ENCODE assay signal across 8 cellular contexts in the genomic region with DNA sequence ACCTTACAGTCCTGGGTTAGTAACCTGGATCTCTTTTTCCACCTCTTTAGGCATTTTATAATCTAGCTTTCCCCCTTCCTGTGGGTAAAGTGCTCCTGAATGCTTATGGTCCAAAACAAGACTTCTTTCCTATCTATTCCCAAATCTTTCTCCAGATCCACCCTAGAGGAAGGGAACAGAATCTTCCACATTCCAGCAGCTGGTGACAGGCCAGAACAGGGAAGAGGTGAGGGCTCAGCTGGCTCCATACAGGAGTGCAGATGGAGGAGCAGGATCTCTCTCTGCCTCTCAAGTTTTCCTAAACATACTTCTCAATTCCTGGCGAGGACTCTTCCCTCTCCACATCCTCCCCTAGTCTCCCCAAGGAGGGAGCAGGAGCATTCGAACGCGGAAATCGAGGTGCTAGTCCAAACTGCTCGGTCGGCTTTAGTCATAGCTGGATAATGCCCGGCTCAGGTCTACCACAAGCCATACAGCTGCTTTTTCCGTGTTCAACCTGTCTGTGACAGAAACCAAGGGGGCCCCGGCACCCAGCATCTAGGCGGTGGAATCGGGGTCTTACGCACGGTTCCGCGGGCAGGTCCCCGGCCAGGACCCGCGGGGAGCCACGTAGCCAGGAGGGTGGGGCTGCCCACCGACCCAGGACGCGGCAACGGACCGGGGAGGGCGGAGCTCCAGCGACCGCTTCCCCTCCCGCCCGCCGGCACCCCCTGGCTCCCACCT. TPM values are rescaled to one million over a fixed set of nuclear protein-coding genes. Genes with fewer than 3 reads are reported as not detected.
DNase-seq lines count a peak whose midpoint lies in the region; ATAC-seq and TF ChIP-seq lines count a peak whose summit lies in the region.

No MANE protein-coding gene starts in this region.

- H3K9me3 ChIP-seq in PC-9 (ENCODE audit: insufficient read depth, low read depth) (no peaks in the 10 kb centered on the region), endocrine pancreas (ENCODE audit: control insufficient read depth, low read length) (no peaks in the 10 kb centered on the region)

- peak overlapping the region; percentile 98 for H3K9ac ChIP-seq in endocrine pancreas (ENCODE audit: control insufficient read depth, insufficient read depth, low read length)

- peaks cover 74% of the 10 kb centered on the region for H3K36me3 Mint-ChIP-seq in T-helper 2 cell treated with Interferon-gamma antibody and Interleukin-4, amounts not matched to agents 5 μg/mL and 100 μg/mL, for 36 hours (ENCODE audit: low read depth)
- H3K36me3 Mint-ChIP-seq in neural crest cell (ENCODE audit: low read depth): no peaks in the 10 kb centered on the region

- peak overlapping the region; percentile 73 for H3K4me2 ChIP-seq in PC-9

- peak; percentile 38 for ATAC-seq in HG02642 (IDR thresholded peaks at IDR 0.05; ENCODE audit: poor library complexity, unreplicated experiment)

- peaks cover 42% of the 10 kb centered on the region for H3K79me2 ChIP-seq in PC-9 (ENCODE audit: low read depth)

- H3K4me3 ChIP-seq in PC-9: peak overlapping the region; percentile 83
- peak overlapping the region; percentile 91 for H3K4me3 ChIP-seq in endocrine pancreas (ENCODE audit: control insufficient read depth, insufficient read depth, low read length)

- H3K27ac ChIP-seq in PC-9: peak overlapping the region; percentile 64

- CTCF ChIA-PET in PC-9 (lab: Charles Lee): interaction anchor here (0.5 to 1.3 kb wide), 6 partner anchors 10 to 96 kb away, joined by 3 to 7 read pairs (median 6); a partner anchor contains a TSS

- peaks cover 42% of the 10 kb centered on the region for H3K4me1 Mint-ChIP-seq in T-helper 2 cell treated with Interferon-gamma antibody and Interleukin-4, amounts not matched to agents 5 μg/mL and 100 μg/mL, for 36 hours (ENCODE audit: low read depth)
- peaks cover 40% of the 10 kb centered on the region for H3K4me1 Mint-ChIP-seq in neural crest cell

- H3K27me3 ChIP-seq in PC-9 (ENCODE audit: insufficient read depth, low read depth) (no peaks in the 10 kb centered on the region), endocrine pancreas (ENCODE audit: control insufficient read depth, insufficient read depth, low read length) (no peaks in the 10 kb centered on the region)

- no peak for DNase-seq in T-helper 2 cell treated with Interferon-gamma antibody and Interleukin-4, amounts not matched to agents 5 μg/mL and 100 μg/mL, for 36 hours (ENCODE audit: low spot score)
- DNase-seq in T-helper 2 cell (no peak), PC-9 (no peak), neural crest cell (ENCODE audit: low read depth, low spot score) (no peak), NOMO-1 treated with DMSO at 0.1 percent for 48 hours (lab: John Stamatoyannopoulos, UW; ENCODE audit: unreplicated experiment) (no peak), NCI-H2081 treated with DMSO at 0.1 percent for 48 hours (lab: John Stamatoyannopoulos, UW) (no peak)

- H4K20me1 ChIP-seq in PC-9 (ENCODE audit: insufficient read depth): no peaks in the 10 kb centered on the region

- peaks cover 25% of the 10 kb centered on the region for H3K4me1 ChIP-seq in PC-9 (replicated peaks; ENCODE audit: insufficient read depth)
- H3K4me1 ChIP-seq in endocrine pancreas (ENCODE audit: control insufficient read depth, insufficient read depth, low read length): peaks cover 5% of the 10 kb centered on the region

- H3K27ac Mint-ChIP-seq in T-helper 2 cell treated with Interferon-gamma antibody and Interleukin-4, amounts not matched to agents 5 μg/mL and 100 μg/mL, for 36 hours: peak overlapping the region; percentile 97
- H3K27ac Mint-ChIP-seq in neural crest cell (ENCODE audit: unreplicated experiment): peak overlapping the region; percentile 99

- H3K36me3 ChIP-seq in PC-9 (ENCODE audit: low read depth): no peaks in the 10 kb centered on the region
- no peaks in the 10 kb centered on the region for H3K36me3 ChIP-seq in endocrine pancreas (ENCODE audit: control insufficient read depth, insufficient read depth, low read length)

- peak overlapping the region; percentile 96 for H3K4me3 Mint-ChIP-seq in T-helper 2 cell treated with Interferon-gamma antibody and Interleukin-4, amounts not matched to agents 5 μg/mL and 100 μg/mL, for 36 hours
- H3K4me3 Mint-ChIP-seq in neural crest cell: peak overlapping the region; percentile 96

- H2AFZ ChIP-seq in PC-9: peak overlapping the region; percentile 80

- H3K27me3 Mint-ChIP-seq in T-helper 2 cell treated with Interferon-gamma antibody and Interleukin-4, amounts not matched to agents 5 μg/mL and 100 μg/mL, for 36 hours (ENCODE audit: low read depth): no peaks in the 10 kb centered on the region
- peaks cover 31% of the 10 kb centered on the region for H3K27me3 Mint-ChIP-seq in neural crest cell (ENCODE audit: low read depth)

- POLR2A ChIA-PET in PC-9 (lab: Charles Lee; ENCODE audit: unreplicated experiment): interaction anchor here (0.5 to 1.5 kb wide), 11 partner anchors 14 to 470 kb away, joined by 3 to 8 read pairs (median 6); a partner anchor contains a TSS

- H3K9me3 Mint-ChIP-seq in T-helper 2 cell treated with Interferon-gamma antibody and Interleukin-4, amounts not matched to agents 5 μg/mL and 100 μg/mL, for 36 hours: no peaks in the 10 kb centered on the region
- no peaks in the 10 kb centered on the region for H3K9me3 Mint-ChIP-seq in neural crest cell

- H3K9me2 ChIP-seq in PC-9 (ENCODE audit: insufficient read depth): no peaks in the 10 kb centered on the region

- intact Hi-C loops in PC-9 (cut with micrococcal nuclease; ENCODE audit: unreplicated experiment): loop anchor here (5.0 kb wide), 2 partner anchors 69 to 109 kb away; a partner anchor contains a TSS

- peaks cover 37% of the 10 kb centered on the region; the same call in 1 of the 2 replicates for H3F3A ChIP-seq in PC-9 (ENCODE audit: insufficient read depth, low read depth)

- TF ChIP-seq CTCF in PC-9 (conservative IDR thresholded peaks at IDR 0.05) (no peak), neural crest cell (conservative IDR thresholded peaks at IDR 0.05) (no peak)

- BruUV-seq in PC-9 (replicated peaks; lab: Mats Ljungman, UMichigan): TSS peak; percentile 71

RNA-seq across cellular contexts. Expression of a gene that starts 4.0 kb away (rescaled TPM):
- total RNA-seq in PC-9 (2021) (15.9 and 17.7 TPM in 2 replicates), neural crest cell (15.1 and 16.8 TPM in 2 replicates)

RNA-seq across cellular contexts. Expression of a gene that starts 8.6 kb away (rescaled TPM):
- 24.7 and 28.5 TPM in 2 replicates for total RNA-seq in PC-9 (2021)
- total RNA-seq in neural crest cell: 35.0 and 35.5 TPM in 2 replicates

RNA-seq across cellular contexts. Expression of a gene that starts 8.9 kb away (rescaled TPM):
- total RNA-seq in PC-9 (2021) (4.4 and 8.7 TPM in 2 replicates), neural crest cell (2.3 and 2.5 TPM in 2 replicates)

RNA-seq across cellular contexts. Expression of a gene that starts 14.0 kb away (rescaled TPM):
- total RNA-seq in PC-9 (2021) (24.1 and 25.4 TPM in 2 replicates), neural crest cell (29.7 and 30.6 TPM in 2 replicates)

RNA-seq across cellular contexts. Expression of a gene that starts 14.0 kb away (rescaled TPM):
- 15.7 and 19.3 TPM in 2 replicates for total RNA-seq in PC-9 (2021)
- total RNA-seq in neural crest cell: 11.7 and 12.8 TPM in 2 replicates
